18 cellular contexts compared by ENCODE assay signal in the genomic region with DNA sequence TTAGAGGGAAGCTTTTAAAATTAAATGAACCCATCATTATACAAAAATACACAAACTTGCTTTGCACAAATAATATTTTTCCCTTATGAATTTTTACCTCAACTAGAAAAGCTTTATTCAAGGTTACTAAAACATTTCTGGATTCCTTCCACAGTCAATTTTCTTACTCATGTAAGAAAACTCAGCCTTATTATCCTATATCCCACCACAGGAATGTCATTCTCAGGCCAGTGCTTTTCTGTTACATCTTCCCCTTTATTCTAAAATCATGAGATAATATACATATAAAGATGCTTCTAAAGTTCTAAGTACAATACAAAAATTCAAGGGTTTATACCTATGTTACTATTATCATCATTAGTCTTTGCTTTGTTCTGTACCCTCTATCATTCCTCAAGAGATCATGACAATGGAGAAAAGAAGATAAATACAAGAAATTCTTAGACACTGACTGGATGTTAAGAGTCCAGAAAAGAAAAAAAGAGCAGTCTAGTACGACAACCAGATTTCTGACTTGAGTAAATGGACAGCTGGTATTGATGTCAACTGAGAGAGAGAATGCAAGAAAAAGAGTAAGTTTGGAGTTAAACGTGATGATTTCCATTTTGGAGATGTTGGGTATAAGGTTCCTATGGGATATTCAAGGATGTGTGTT.
A peak's percentile ranks its signal among the peaks of the same experiment; 100 is the strongest.
DNase-seq lines count a peak whose midpoint lies in the region; ATAC-seq and TF ChIP-seq lines count a peak whose summit lies in the region.
"Had no signal": no experiment of that assay in that cellular context is flagged by ENCODE, and none has a peak within 500 bp of the region (broad histone marks: within the 10 kb centered on the region; RNA-seq: fewer than 3 reads in every experiment).

No MANE protein-coding gene starts in this region.

- no peak overlapping the region for H3K27ac Mint-ChIP-seq in activated CD4-positive, alpha-beta memory T cell treated with anti-CD3 and anti-CD28 coated beads for 36 hours
- H3K27ac Mint-ChIP-seq: activated CD8-positive, alpha-beta T cell treated with anti-CD3 and anti-CD28 coated beads for 36 hours; naive thymus-derived CD8-positive, alpha-beta T cell; progenitor cell of endocrine pancreas had no signal

- H3K27ac ChIP-seq in SJSA1 (peak overlapping the region; percentile 58), hepatocyte (no peak overlapping the region)
- H3K27ac ChIP-seq: spleen, thoracic aorta had no signal

- WGBS in hepatocyte (ENCODE audit: low lambda C conversion rate, missing lambda C conversion rate), result 86% methylated on average over 2 of the region's 2 CpGs

- no peaks in the 10 kb centered on the region for H3K27me3 Mint-ChIP-seq in activated CD4-positive, alpha-beta memory T cell treated with anti-CD3 and anti-CD28 coated beads for 36 hours
- H3K27me3 Mint-ChIP-seq: activated CD8-positive, alpha-beta T cell treated with anti-CD3 and anti-CD28 coated beads for 36 hours; naive thymus-derived CD8-positive, alpha-beta T cell; progenitor cell of endocrine pancreas had no signal

- POLR2A ChIA-PET in activated CD4-positive, alpha-beta memory T cell treated with anti-CD3 and anti-CD28 coated beads for 36 hours (lab: Charles Lee), result no interaction called here

- TF ChIP-seq CTCF in fibroblast of mammary gland (conservative IDR thresholded peaks at IDR 0.05; ENCODE audit: control insufficient read depth, insufficient read depth, low read depth, low read length) (no peak), hepatocyte (IDR thresholded peaks at IDR 0.05; ENCODE audit: poor library complexity) (no peak), mucosa of descending colon (IDR thresholded peaks at IDR 0.05) (no peak)

- no peak overlapping the region for H3K4me3 Mint-ChIP-seq in activated CD4-positive, alpha-beta memory T cell treated with anti-CD3 and anti-CD28 coated beads for 36 hours
- H3K4me3 Mint-ChIP-seq: activated CD8-positive, alpha-beta T cell treated with anti-CD3 and anti-CD28 coated beads for 36 hours; naive thymus-derived CD8-positive, alpha-beta T cell had no signal

- no peak overlapping the region for H3K4me3 ChIP-seq in SJSA1
- H3K4me3 ChIP-seq in fibroblast of mammary gland (ENCODE audit: control insufficient read depth, low read depth, low read length), result no peak overlapping the region
- H3K4me3 ChIP-seq in skeletal muscle cell (ENCODE audit: low read depth, low read length), result no peak overlapping the region
- no peak overlapping the region for H3K4me3 ChIP-seq in hepatocyte
- H3K4me3 ChIP-seq in mucosa of descending colon, result no peak overlapping the region
- H3K4me3 ChIP-seq: lung, spleen, thoracic aorta had no signal

- no peak overlapping the region for H2AFZ ChIP-seq in hepatocyte

- peaks cover 16% of the 10 kb centered on the region for H3K4me1 ChIP-seq in SJSA1 (replicated peaks)
- no peaks in the 10 kb centered on the region for H3K4me1 ChIP-seq in hepatocyte (ENCODE audit: insufficient read depth)
- no peaks in the 10 kb centered on the region for H3K4me1 ChIP-seq in mucosa of descending colon (ENCODE audit: low read depth)
- H3K4me1 ChIP-seq: spleen had no signal

- no peaks in the 10 kb centered on the region for H3K9me2 ChIP-seq in hepatocyte (replicated peaks; ENCODE audit: insufficient read depth)

- intact Hi-C loops in activated CD4-positive, alpha-beta memory T cell treated with anti-CD3 and anti-CD28 coated beads for 36 hours (cut with micrococcal nuclease), result no loop called here
- intact Hi-C loops in mucosa of descending colon (cut with DNase I, micrococcal nuclease), result no loop called here

- no peaks in the 10 kb centered on the region for H3K79me2 ChIP-seq in hepatocyte

- H3K9me3 ChIP-seq in SJSA1 (replicated peaks), result no peaks in the 10 kb centered on the region
- no peaks in the 10 kb centered on the region for H3K9me3 ChIP-seq in hepatocyte (ENCODE audit: low read depth)
- H3K9me3 ChIP-seq in mucosa of descending colon, result no peaks in the 10 kb centered on the region
- H3K9me3 ChIP-seq: spleen, thoracic aorta had no signal

- H3K4me1 Mint-ChIP-seq in activated CD4-positive, alpha-beta memory T cell treated with anti-CD3 and anti-CD28 coated beads for 36 hours (ENCODE audit: low read depth), result no peaks in the 10 kb centered on the region

- CTCF ChIA-PET in activated CD4-positive, alpha-beta memory T cell treated with anti-CD3 and anti-CD28 coated beads for 36 hours (lab: Charles Lee), result no interaction called here

- no peaks in the 10 kb centered on the region for H4K20me1 ChIP-seq in hepatocyte (ENCODE audit: insufficient read depth, poor library complexity, severe bottlenecking)

- H3K36me3 ChIP-seq in SJSA1, result peaks cover 13% of the 10 kb centered on the region
- H3K36me3 ChIP-seq in hepatocyte (replicated peaks; ENCODE audit: insufficient read depth, low read depth), result no peaks in the 10 kb centered on the region
- no peaks in the 10 kb centered on the region for H3K36me3 ChIP-seq in mucosa of descending colon (ENCODE audit: low read depth)

- DNase-seq in ELR (ENCODE audit: low read depth), result peak; percentile 70
- peak in 1 of 2 experiments; percentile 48 for DNase-seq in SJSA1 (ENCODE audit: low read depth in 1 of 2, low spot score in 2 of 2)
- DNase-seq in fibroblast of mammary gland (ENCODE audit: low read depth), result peak; percentile 74
- peak; percentile 47 for DNase-seq in skeletal muscle cell (ENCODE audit: low read depth)
- DNase-seq in activated CD4-positive, alpha-beta memory T cell treated with anti-CD3 and anti-CD28 coated beads for 36 hours, result no peak
- no peak for DNase-seq in NCI-H187 treated with DMSO at 0.1 percent for 48 hours (lab: John Stamatoyannopoulos, UW)
- DNase-seq in hepatocyte (ENCODE audit: low spot score), result no peak
- no peak for DNase-seq in mucosa of descending colon
- DNase-seq: activated CD8-positive, alpha-beta T cell treated with anti-CD3 and anti-CD28 coated beads for 36 hours; C1 segment of cervical spinal cord; DMS153; Karpas-422; naive thymus-derived CD8-positive, alpha-beta T cell; NCI-H1417 treated with DMSO at 0.1 percent for 48 hours; spleen had no signal

- H3K9me3 Mint-ChIP-seq in activated CD4-positive, alpha-beta memory T cell treated with anti-CD3 and anti-CD28 coated beads for 36 hours, result no peaks in the 10 kb centered on the region
- H3K9me3 Mint-ChIP-seq: activated CD8-positive, alpha-beta T cell treated with anti-CD3 and anti-CD28 coated beads for 36 hours; naive thymus-derived CD8-positive, alpha-beta T cell had no signal

- H3K4me2 ChIP-seq in hepatocyte, result no peak overlapping the region

- H3K27me3 ChIP-seq in SJSA1 (replicated peaks), result no peaks in the 10 kb centered on the region
- no peaks in the 10 kb centered on the region for H3K27me3 ChIP-seq in hepatocyte
- H3K27me3 ChIP-seq: spleen had no signal

- ATAC-seq in mucosa of descending colon, result no peak
- ATAC-seq: activated CD8-positive, alpha-beta T cell treated with anti-CD3 and anti-CD28 coated beads for 36 hours; naive thymus-derived CD8-positive, alpha-beta T cell had no signal

- H3K36me3 Mint-ChIP-seq in activated CD4-positive, alpha-beta memory T cell treated with anti-CD3 and anti-CD28 coated beads for 36 hours, result peaks cover 14% of the 10 kb centered on the region

Comparison
In these comparisons a context has a peak if more than half of its experiments do, and no peak if none do; other contexts are left out.
1. DNase-seq: peak in ELR (single experiment), fibroblast of mammary gland (single experiment) and skeletal muscle cell (single experiment); none in activated CD4-positive, alpha-beta memory T cell treated with anti-CD3 and anti-CD28 coated beads for 36 hours (single experiment), NCI-H187 treated with DMSO at 0.1 percent for 48 hours (single experiment), hepatocyte (single experiment) and mucosa of descending colon (0 of 3).